29 cellular contexts compared by ENCODE assay signal in genomic region chr22:34390400-34390799, GRCh38.
"Had no signal": no experiment of that assay in that cellular context is flagged by ENCODE, and none has a peak within 500 bp of the region (broad histone marks: within the 10 kb centered on the region; RNA-seq: fewer than 3 reads in every experiment).

No MANE protein-coding gene starts in this region.

- H3K27ac Mint-ChIP-seq: natural killer cell; progenitor cell of endocrine pancreas; stimulated activated naive CD8-positive, alpha-beta T cell treated with anti-CD3 and anti-CD28 coated beads, Interleukin-15, amount 100 ng/mL, for 72 hours had no signal

- H3K4me1 ChIP-seq: gastroesophageal sphincter, lower lobe of right lung, parathyroid adenoma, right atrium auricular region, suprapubic skin, transverse colon, upper lobe of right lung, uterus had no signal

- H3K27me3 Mint-ChIP-seq: stimulated activated naive CD8-positive, alpha-beta T cell treated with anti-CD3 and anti-CD28 coated beads, Interleukin-15, amount 100 ng/mL, for 72 hours had no signal

- DNase-seq: dorsolateral prefrontal cortex; effector CD4-positive, alpha-beta T cell; foreskin fibroblast; glutamatergic neuron; hypothalamus; left ventricle myocardium superior; lower lobe of right lung; natural killer cell; stimulated activated CD4-positive, alpha-beta T cell treated with anti-CD3 and anti-CD28 coated beads, Interleukin-12 subunit alpha, Interleukin-12 subunit beta, amount 100 ng/mL, for 4 hours; stimulated activated CD4-positive, alpha-beta T cell treated with anti-CD3 and anti-CD28 coated beads, Interleukin-1b, Interleukin-23, amount 100 ng/mL, for 48 hours; stimulated activated CD4-positive, alpha-beta T cell treated with anti-CD3 and anti-CD28 coated beads, Interleukin-4, amount 100 ng/mL, for 1 hour; stimulated activated CD8-positive, alpha-beta memory T cell treated with anti-CD3 and anti-CD28 coated beads, Interleukin-4, amount 100 ng/mL, for 48 hours; stimulated activated naive CD4-positive, alpha-beta T cell; stimulated activated naive CD8-positive, alpha-beta T cell treated with anti-CD3 and anti-CD28 coated beads, Interleukin-15, amount 100 ng/mL, for 72 hours; transverse colon; upper lobe of right lung; uterus had no signal

- H3K9me3 ChIP-seq: lower lobe of right lung, suprapubic skin, transverse colon, upper lobe of right lung, uterus had no signal

- H3K27me3 ChIP-seq: gastroesophageal sphincter, right atrium auricular region, suprapubic skin, transverse colon, upper lobe of right lung, uterus had no signal

- FAIRE-seq: colon, keratinocyte had no signal

- H3K36me3 ChIP-seq: gastroesophageal sphincter, lower lobe of right lung, right atrium auricular region, suprapubic skin, transverse colon, upper lobe of right lung, uterus had no signal

- H3K4me2 ChIP-seq: smooth muscle cell had no signal

- H3K4me1 Mint-ChIP-seq: natural killer cell; neural crest cell; stimulated activated naive CD8-positive, alpha-beta T cell treated with anti-CD3 and anti-CD28 coated beads, Interleukin-15, amount 100 ng/mL, for 72 hours had no signal

- ATAC-seq: esophagus mucosa; gastroesophageal sphincter; left ventricle myocardium superior; lower lobe of right lung; natural killer cell; sciatic nerve; stimulated activated naive CD8-positive, alpha-beta T cell treated with anti-CD3 and anti-CD28 coated beads, Interleukin-15, amount 100 ng/mL, for 72 hours; upper lobe of right lung had no signal

- H3K9ac ChIP-seq: parathyroid adenoma had no signal

- H3K4me3 ChIP-seq: dorsolateral prefrontal cortex, gastroesophageal sphincter, lower lobe of right lung, right atrium auricular region, smooth muscle cell, suprapubic skin, transverse colon, upper lobe of right lung, uterus had no signal

- H3K4me3 Mint-ChIP-seq: natural killer cell; neural crest cell; stimulated activated naive CD8-positive, alpha-beta T cell treated with anti-CD3 and anti-CD28 coated beads, Interleukin-15, amount 100 ng/mL, for 72 hours had no signal

- H3K79me2 ChIP-seq: parathyroid adenoma had no signal

- H3K27ac ChIP-seq: dorsolateral prefrontal cortex, epithelial cell of prostate, gastroesophageal sphincter, lower lobe of right lung, parathyroid adenoma, right atrium auricular region, suprapubic skin, transverse colon, upper lobe of right lung, uterus had no signal

- H2AFZ ChIP-seq: parathyroid adenoma had no signal
